Comparison of ENCODE assay signal across 10 cellular contexts in the genomic region with DNA sequence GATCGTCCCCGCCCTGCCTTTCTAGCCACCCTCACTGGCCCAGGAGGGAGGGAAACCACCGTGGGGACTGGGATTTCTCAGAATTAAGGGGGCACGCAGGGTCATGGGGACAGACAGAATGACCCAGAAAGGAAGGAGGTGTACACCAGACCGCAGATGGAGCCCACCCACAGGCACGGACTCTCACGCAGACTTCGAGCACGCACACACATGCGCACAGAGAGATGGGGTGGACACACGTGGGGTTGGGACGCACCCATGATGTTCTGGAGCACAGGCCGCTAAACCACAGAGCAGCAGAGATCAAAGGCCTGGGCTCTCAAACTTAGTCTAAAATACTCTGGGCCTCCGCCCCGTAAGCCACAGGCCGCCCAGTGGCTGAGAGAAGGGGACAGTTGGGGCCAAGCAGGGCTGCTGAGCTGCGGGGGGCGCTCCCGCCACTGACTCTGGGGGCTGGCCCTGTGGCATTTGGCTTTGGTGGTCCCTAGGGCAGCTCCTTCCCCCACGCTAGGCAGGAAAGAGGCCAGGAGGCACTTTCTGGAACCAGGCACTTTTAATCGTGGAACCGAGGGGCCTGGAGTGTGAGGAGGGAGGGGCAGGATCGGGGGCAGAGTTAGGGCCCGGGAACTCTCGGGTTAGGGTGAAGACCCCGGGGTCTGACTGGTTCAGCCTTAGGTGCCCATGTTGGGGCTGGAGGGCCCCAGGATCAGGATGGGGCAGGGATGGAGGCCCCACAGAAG. TPM values are rescaled to one million over a fixed set of nuclear protein-coding genes. Genes with fewer than 3 reads are reported as not detected.
DNase-seq lines count a peak whose midpoint lies in the region; ATAC-seq, FAIRE-seq and TF ChIP-seq lines count a peak whose summit lies in the region.
"Had no signal": no experiment of that assay in that cellular context is flagged by ENCODE, and none has a peak within 500 bp of the region (broad histone marks: within the 10 kb centered on the region; RNA-seq: fewer than 3 reads in every experiment).

No MANE protein-coding gene starts in this region.

- H3K27me3 ChIP-seq in testis, result no peaks in the 10 kb centered on the region

- H3K9me3 Mint-ChIP-seq in immature natural killer cell, result no peaks in the 10 kb centered on the region

- no peak for FAIRE-seq in D721Med (lab: Jason Lieb, UNC)

- H3K4me3 ChIP-seq in testis, result no peak overlapping the region

- H3K4me1 Mint-ChIP-seq in immature natural killer cell, result peaks cover 26 to 32% of the 10 kb centered on the region in 2 donors

- peak overlapping the region; percentile 62 to 80 (median 67) for H3K4me3 Mint-ChIP-seq in immature natural killer cell

- TF ChIP-seq POLR2A in testis (IDR thresholded peaks at IDR 0.05), result no peak

- H3K9me3 ChIP-seq in testis, result no peaks in the 10 kb centered on the region

- H3K27me3 Mint-ChIP-seq in immature natural killer cell (ENCODE audit: low read depth in 3 of 3), result peaks cover 5 to 11% (median 10%) of the 10 kb centered on the region in 3 donors

- DNase-seq in activated naive CD4-positive, alpha-beta T cell treated with anti-CD3 and anti-CD28 coated beads, Interleukin-2, amount 50 U/mL, for 16 hours, result peak; percentile 15
- no peak for DNase-seq in activated naive CD4-positive, alpha-beta T cell (lab: John Stamatoyannopoulos, UW)
- DNase-seq in activated CD8-positive, alpha-beta memory T cell treated with anti-CD3 and anti-CD28 coated beads, Interleukin-2, amount 50 U/mL, for 4 hours, result peak; percentile 25
- peak; percentile 68 to 80 (median 79) for DNase-seq in immature natural killer cell
- peak; percentile 75 for DNase-seq in testis
- no peak for DNase-seq in D721Med (ENCODE audit: insufficient read length, low spot score)
- DNase-seq: NCI-H510A had no signal

- no peaks in the 10 kb centered on the region for H3K36me3 ChIP-seq in testis (ENCODE audit: low read depth, missing control alignments)

- peaks cover 18% of the 10 kb centered on the region for H3K4me1 ChIP-seq in testis

- H3K27ac ChIP-seq in testis, result peak overlapping the region; percentile 58 to 68

- no peak for TF ChIP-seq CTCF in testis (IDR thresholded peaks at IDR 0.05)
- TF ChIP-seq CTCF in D721Med (IDR thresholded peaks at IDR 0.05; ENCODE audit: insufficient read depth, missing control alignments), result no peak

- peak overlapping the region; percentile 50 to 95 (median 88) for H3K27ac Mint-ChIP-seq in immature natural killer cell

- no peaks in the 10 kb centered on the region for H3K36me3 Mint-ChIP-seq in immature natural killer cell

- ATAC-seq in HG03460 (IDR thresholded peaks at IDR 0.05; ENCODE audit: unreplicated experiment) (no peak), GM18498 (IDR thresholded peaks at IDR 0.05; ENCODE audit: unreplicated experiment) (no peak)

- intact Hi-C loops in testis (cut with DNase I; ENCODE audit: low total_unique reads), result loop anchor here (10.0 kb wide), 1 partner anchor 57 kb away; no protein-coding TSS in a partner anchor

- 57 to 61% methylated on average over 24 to 26 of the region's 26 CpGs for WGBS in testis, 2 donors

RNA-seq across cellular contexts. Expression of a gene that starts 1.5 kb away (rescaled TPM):
- polyA plus RNA-seq in immature natural killer cell (not detected), testis (ENCODE audit: insufficient read depth, low read depth, low replicate concordance) (not detected)
- not detected for total RNA-seq in testis
- total RNA-seq: dermis microvascular lymphatic vessel endothelial cell had no signal

RNA-seq across cellular contexts. Expression of a gene that starts 8.9 kb away (rescaled TPM):
- polyA plus RNA-seq in immature natural killer cell (10 to 100 TPM in 2 of 3 donors, 1 to 10 TPM in 1; 8.1 to 17.4 (median 11.4) TPM), testis (ENCODE audit: insufficient read depth, low read depth, low replicate concordance) (8.2 TPM)
- 10 to 100 TPM; 26.5 to 32.5 TPM for total RNA-seq in testis

RNA-seq across cellular contexts. Expression of a gene that starts 9.8 kb away (rescaled TPM):
- polyA plus RNA-seq in immature natural killer cell (1,000 to 10,000 TPM; 4,348 to 7,867 (median 6,958) TPM), testis (ENCODE audit: insufficient read depth, low read depth, low replicate concordance) (283 TPM)
- total RNA-seq in testis, result 100 to 1,000 TPM; 119 to 169 TPM

RNA-seq across cellular contexts. Expression of a gene that starts 16.0 kb away (rescaled TPM):
- 1,000 to 10,000 TPM; 2,792 to 4,533 (median 3,562) TPM for polyA plus RNA-seq in immature natural killer cell
- total RNA-seq in testis, result 10 to 100 TPM; 63.1 to 93.3 TPM
- polyA plus RNA-seq in testis (ENCODE audit: insufficient read depth, low read depth, low replicate concordance), result 146 TPM

RNA-seq across cellular contexts. Expression of a gene that starts 19.6 kb away (rescaled TPM):
- polyA plus RNA-seq in immature natural killer cell, result 1 to 10 TPM in 2 of 3 donors, not detected in 1; 1.6 to 5.1 TPM
- total RNA-seq in testis, result 1 to 10 TPM in 1 of 2 donors, under 1 TPM in 1; 0.31 to 2.4 TPM
- polyA plus RNA-seq in testis (ENCODE audit: insufficient read depth, low read depth, low replicate concordance), result 0.26 TPM
- total RNA-seq: dermis microvascular lymphatic vessel endothelial cell had no signal

Comparison
In these comparisons a context has a peak if more than half of its experiments do, and no peak if none do; other contexts are left out.
1. DNase-seq: peak in activated naive CD4-positive, alpha-beta T cell treated with anti-CD3 and anti-CD28 coated beads, Interleukin-2, amount 50 U/mL, for 16 hours (single experiment), activated CD8-positive, alpha-beta memory T cell treated with anti-CD3 and anti-CD28 coated beads, Interleukin-2, amount 50 U/mL, for 4 hours (single experiment), immature natural killer cell (3 of 3) and testis (single experiment); none in activated naive CD4-positive, alpha-beta T cell (0 of 4) and D721Med (single experiment).
2. RNA of a gene that starts 9.8 kb away (polyA plus RNA-seq): 4,348 to 7,867 TPM in immature natural killer cell; 283 TPM in testis (single experiment); every median in the first group is over 10 times any median in the second.